9 cellular contexts compared by ENCODE assay signal in genomic region chr12:96047151-96047620, GRCh38. TPM values are rescaled to one million over a fixed set of nuclear protein-coding genes. Genes with fewer than 3 reads are reported as not detected.
DNase-seq lines count a peak whose midpoint lies in the region; ATAC-seq and TF ChIP-seq lines count a peak whose summit lies in the region.
"Had no signal": no experiment of that assay in that cellular context is flagged by ENCODE, and none has a peak within 500 bp of the region (broad histone marks: within the 10 kb centered on the region; RNA-seq: fewer than 3 reads in every experiment).

No MANE protein-coding gene starts in this region.

- WGBS in lower leg skin, 2 donors, result 32 to 43% methylated on average over 4 of the region's 4 CpGs

- H3K36me3 Mint-ChIP-seq in activated T-cell treated with anti-CD3 and anti-CD28 coated beads, Interleukin-2, amount 50 U/mL, for 72 hours (ENCODE audit: insufficient read depth in 2 of 2), result peaks cover 4 to 6% of the 10 kb centered on the region in 2 donors
- H3K36me3 Mint-ChIP-seq in natural killer cell, result no peaks in the 10 kb centered on the region
- H3K36me3 Mint-ChIP-seq: brain had no signal

- H3K27ac Mint-ChIP-seq in activated T-cell treated with anti-CD3 and anti-CD28 coated beads, Interleukin-2, amount 50 U/mL, for 72 hours, result peak overlapping the region; percentile 93
- H3K27ac Mint-ChIP-seq in natural killer cell, result peak overlapping the region; percentile 16 to 62

- TF ChIP-seq CTCF in natural killer cell (IDR thresholded peaks at IDR 0.05), result no peak
- TF ChIP-seq CTCF in lower leg skin (IDR thresholded peaks at IDR 0.05), result no peak

- H3K9me3 Mint-ChIP-seq in activated T-cell treated with anti-CD3 and anti-CD28 coated beads, Interleukin-2, amount 50 U/mL, for 72 hours, result peaks cover 0 to 3% of the 10 kb centered on the region in 2 donors
- H3K9me3 Mint-ChIP-seq in natural killer cell, result no peaks in the 10 kb centered on the region

- no peak for TF ChIP-seq POLR2A in lower leg skin (IDR thresholded peaks at IDR 0.05)

- no peaks in the 10 kb centered on the region for H3K27me3 Mint-ChIP-seq in activated T-cell treated with anti-CD3 and anti-CD28 coated beads, Interleukin-2, amount 50 U/mL, for 72 hours (ENCODE audit: low read depth)
- no peaks in the 10 kb centered on the region for H3K27me3 Mint-ChIP-seq in natural killer cell (ENCODE audit: low read depth in 2 of 2)

- peak in 1 of 2 donors; percentile 13 for DNase-seq in activated T-cell treated with anti-CD3 and anti-CD28 coated beads, Interleukin-2, amount 50 U/mL, for 72 hours
- DNase-seq in natural killer cell (no peak), lower leg skin (ENCODE audit: low spot score in 2 of 2) (no peak), kidney glomerular epithelial cell (lab: John Stamatoyannopoulos, UW) (no peak), ecto neural progenitor cell (ENCODE audit: low spot score) (no peak), D341Med (ENCODE audit: low spot score) (no peak)

- no peak overlapping the region for H3K4me3 ChIP-seq in lower leg skin (ENCODE audit: low read depth, poor library complexity, severe bottlenecking)

- ATAC-seq in GM18868 (IDR thresholded peaks at IDR 0.05; ENCODE audit: unreplicated experiment), result peak; percentile 24
- peak; percentile 28 for ATAC-seq in HG02759 (IDR thresholded peaks at IDR 0.05; ENCODE audit: unreplicated experiment)
- ATAC-seq in activated T-cell treated with anti-CD3 and anti-CD28 coated beads, Interleukin-2, amount 50 U/mL, for 72 hours (replicated peaks in 1 of 2), result peak in 1 of 2 donors; percentile 32
- ATAC-seq in natural killer cell, result no peak

- intact Hi-C loops in natural killer cell (cut with micrococcal nuclease) (no loop called here), lower leg skin (cut with DNase I; ENCODE audit: low total_unique reads) (no loop called here)

- peak overlapping the region; percentile 66 to 69 for H3K4me3 Mint-ChIP-seq in activated T-cell treated with anti-CD3 and anti-CD28 coated beads, Interleukin-2, amount 50 U/mL, for 72 hours
- no peak overlapping the region for H3K4me3 Mint-ChIP-seq in natural killer cell

- H3K4me1 Mint-ChIP-seq in activated T-cell treated with anti-CD3 and anti-CD28 coated beads, Interleukin-2, amount 50 U/mL, for 72 hours (ENCODE audit: low read depth), result peaks cover 63% of the 10 kb centered on the region
- H3K4me1 Mint-ChIP-seq in natural killer cell, result peaks cover 36 to 47% of the 10 kb centered on the region in 2 donors

RNA-seq across cellular contexts. Expression of gene LTA4H, which starts 11.8 kb away (rescaled TPM):
- 100 to 1,000 TPM; 115 to 116 TPM for total RNA-seq in activated T-cell treated with anti-CD3 and anti-CD28 coated beads, Interleukin-2, amount 50 U/mL, for 72 hours
- total RNA-seq in natural killer cell (10 to 100 TPM; 43.1 to 51.9 (median 48.3) TPM), lower leg skin (10 to 100 TPM; 66.0 to 84.7 (median 75.5) TPM)

RNA-seq across cellular contexts. Expression of gene HAL, which starts 51.0 kb away (rescaled TPM):
- total RNA-seq in activated T-cell treated with anti-CD3 and anti-CD28 coated beads, Interleukin-2, amount 50 U/mL, for 72 hours, result under 1 TPM; 0.51 to 0.96 TPM
- total RNA-seq in natural killer cell (10 to 100 TPM in 1 of 3 donors, 1 to 10 TPM in 2; 1.2 to 10.8 (median 1.6) TPM), lower leg skin (100 to 1,000 TPM; 128 to 289 (median 164) TPM)

Comparison
In these comparisons a context has a peak if more than half of its experiments do, and no peak if none do; other contexts are left out.
1. ATAC-seq: peak in GM18868 (single experiment) and HG02759 (single experiment); none in natural killer cell (0 of 3).
2. RNA of gene HAL, which starts 51.0 kb away (total RNA-seq): 128 to 289 TPM in lower leg skin; 1.2 to 10.8 TPM in natural killer cell and 0.51 to 0.96 TPM in activated T-cell treated with anti-CD3 and anti-CD28 coated beads, Interleukin-2, amount 50 U/mL, for 72 hours; every median in the first group is over 10 times any median in the second.